In the genomic region with DNA sequence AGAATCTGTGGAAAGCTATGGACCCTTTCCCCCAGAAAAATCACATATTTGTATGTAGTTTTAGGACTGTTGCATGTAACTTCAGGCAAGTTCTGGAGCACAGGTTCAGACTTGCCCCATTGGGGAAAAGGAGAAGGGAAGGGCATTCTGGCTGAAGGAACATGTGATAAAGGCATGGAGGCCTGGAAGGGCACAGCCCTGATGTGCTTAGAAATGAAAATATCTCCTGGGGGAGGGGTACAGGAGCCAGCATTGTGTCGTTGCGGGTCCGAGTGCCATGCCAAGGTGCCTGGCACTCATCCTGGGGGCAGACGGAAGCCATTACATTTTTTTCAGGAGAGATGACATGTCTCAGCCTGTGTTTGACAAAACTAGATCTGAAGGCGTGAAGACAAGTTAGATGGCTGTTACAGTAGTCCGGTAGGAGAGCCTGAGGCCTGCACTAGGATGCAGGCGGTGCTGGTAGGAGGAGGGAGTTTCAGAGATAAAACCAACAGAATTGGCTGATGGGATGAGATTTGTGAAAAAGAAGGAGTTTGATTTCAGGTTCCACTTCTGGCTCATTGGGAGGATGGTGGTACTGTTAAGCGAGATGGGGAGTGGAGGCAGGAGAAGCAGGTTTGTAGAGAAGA, we compare ENCODE assay signal across 29 cellular contexts.
DNase-seq lines count a peak whose midpoint lies in the region; ATAC-seq and TF ChIP-seq lines count a peak whose summit lies in the region.
"Had no signal": no experiment of that assay in that cellular context is flagged by ENCODE, and none has a peak within 500 bp of the region (broad histone marks: within the 10 kb centered on the region; RNA-seq: fewer than 3 reads in every experiment).

No MANE protein-coding gene starts in this region.

- DNase-seq in HPDE6-E6E7 (ENCODE audit: extremely low spot score): peak; percentile 29
- no peak for DNase-seq in SJSA1 (ENCODE audit: low read depth in 1 of 2, low spot score in 2 of 2)
- peak; percentile 74 to 88 for DNase-seq in foreskin keratinocyte
- DNase-seq in naive thymus-derived CD8-positive, alpha-beta T cell: no peak
- no peak for DNase-seq in 8988T
- no peak for DNase-seq in NCI-H526 treated with DMSO at 0.1 percent for 48 hours (lab: John Stamatoyannopoulos, UW)
- DNase-seq: activated CD4-positive, alpha-beta T cell treated with anti-CD3 and anti-CD28 coated beads, Interleukin-2, amount 50 U/mL, for 4 hours; activated CD4-positive, CD25-positive, alpha-beta regulatory T cell; activated naive CD4-positive, alpha-beta T cell treated with anti-CD3 and anti-CD28 coated beads for 36 hours; adrenal gland; effector CD8-positive, alpha-beta T cell; GOT3; hippocampal formation; naive thymus-derived CD4-positive, alpha-beta T cell; NCI-H1048; NCI-H187; NCI-H2171; NCI-H510A; nucleus accumbens; SJCRH30; spleen; T-helper 1 cell had no signal

- peaks cover 0 to 6% (median under 1%) of the 10 kb centered on the region in 4 donors for H3K4me1 Mint-ChIP-seq in naive thymus-derived CD8-positive, alpha-beta T cell

- H3K27ac ChIP-seq in SJSA1: peak overlapping the region; percentile 85
- H3K27ac ChIP-seq in foreskin keratinocyte: peak overlapping the region; percentile 48
- H3K27ac ChIP-seq: C4-2B, esophagus muscularis mucosa, SJCRH30, spleen had no signal

- H3K27ac Mint-ChIP-seq in naive thymus-derived CD8-positive, alpha-beta T cell: no peak overlapping the region
- H3K27ac Mint-ChIP-seq: activated naive CD4-positive, alpha-beta T cell treated with anti-CD3 and anti-CD28 coated beads for 36 hours; mesothelial cell of epicardium; naive thymus-derived CD4-positive, alpha-beta T cell had no signal

- no peak overlapping the region for H3K4me2 ChIP-seq in skeletal muscle satellite cell (ENCODE audit: low read length)

- H3K36me3 ChIP-seq in SJSA1 (peaks cover 48% of the 10 kb centered on the region), skeletal muscle satellite cell (ENCODE audit: insufficient read depth, low read length) (peaks cover 20% of the 10 kb centered on the region)
- H3K36me3 ChIP-seq: adrenal gland, spleen had no signal

- peaks cover 4 to 38% (median 16%) of the 10 kb centered on the region in 5 donors for H3K27me3 Mint-ChIP-seq in naive thymus-derived CD8-positive, alpha-beta T cell
- H3K27me3 Mint-ChIP-seq: brain had no signal

- H3K4me3 Mint-ChIP-seq in naive thymus-derived CD8-positive, alpha-beta T cell: no peak overlapping the region
- H3K4me3 Mint-ChIP-seq: activated naive CD4-positive, alpha-beta T cell treated with anti-CD3 and anti-CD28 coated beads for 36 hours; brain; mesothelial cell of epicardium; naive thymus-derived CD4-positive, alpha-beta T cell had no signal

- no peak for TF ChIP-seq CTCF in foreskin keratinocyte (conservative IDR thresholded peaks at IDR 0.05)

- H3K9me3 ChIP-seq in SJSA1 (replicated peaks) (no peaks in the 10 kb centered on the region), skeletal muscle satellite cell (replicated peaks; ENCODE audit: low read length) (no peaks in the 10 kb centered on the region)
- H3K9me3 ChIP-seq: adrenal gland, esophagus muscularis mucosa, SJCRH30, spleen had no signal

- peaks cover 77% of the 10 kb centered on the region for H3K4me1 ChIP-seq in SJSA1 (replicated peaks)
- peaks cover 39% of the 10 kb centered on the region for H3K4me1 ChIP-seq in foreskin keratinocyte
- H3K4me1 ChIP-seq in skeletal muscle satellite cell (ENCODE audit: control insufficient read depth, insufficient read depth, low read length): peaks cover 85% of the 10 kb centered on the region

- ATAC-seq in foreskin keratinocyte (peak; percentile 67), HG02870 (IDR thresholded peaks at IDR 0.05; ENCODE audit: unreplicated experiment) (no peak)
- no peak for ATAC-seq in naive thymus-derived CD8-positive, alpha-beta T cell
- ATAC-seq: left lobe of liver; naive thymus-derived CD4-positive, alpha-beta T cell had no signal

- H3K27me3 ChIP-seq in SJSA1 (replicated peaks) (no peaks in the 10 kb centered on the region), foreskin keratinocyte (no peaks in the 10 kb centered on the region), skeletal muscle satellite cell (ENCODE audit: control insufficient read depth, insufficient read depth, low read length) (no peaks in the 10 kb centered on the region)
- H3K27me3 ChIP-seq: adrenal gland, esophagus muscularis mucosa, SJCRH30, spleen had no signal

- no peaks in the 10 kb centered on the region for H3K9me3 Mint-ChIP-seq in naive thymus-derived CD8-positive, alpha-beta T cell
- H3K9me3 Mint-ChIP-seq: activated naive CD4-positive, alpha-beta T cell treated with anti-CD3 and anti-CD28 coated beads for 36 hours; brain; mesothelial cell of epicardium had no signal

- H3K36me3 Mint-ChIP-seq in naive thymus-derived CD8-positive, alpha-beta T cell: no peaks in the 10 kb centered on the region
- H3K36me3 Mint-ChIP-seq: naive thymus-derived CD4-positive, alpha-beta T cell had no signal

- no peak overlapping the region for H3K4me3 ChIP-seq in SJSA1
- H3K4me3 ChIP-seq in skeletal muscle satellite cell (ENCODE audit: low read length): no peak overlapping the region
- H3K4me3 ChIP-seq: adrenal gland, esophagus muscularis mucosa, SJCRH30, spleen had no signal

- POLR2A ChIA-PET in naive thymus-derived CD8-positive, alpha-beta T cell (lab: Charles Lee): no interaction called here

- peak overlapping the region; percentile 55 for H3K9ac ChIP-seq in skeletal muscle satellite cell (ENCODE audit: low read depth, low read length)

Comparison
In these comparisons a context has a peak if more than half of its experiments do, and no peak if none do; other contexts are left out.
1. DNase-seq: peak in HPDE6-E6E7 (single experiment) and foreskin keratinocyte (2 of 2); none in SJSA1 (0 of 2), naive thymus-derived CD8-positive, alpha-beta T cell (0 of 10), 8988T (single experiment) and NCI-H526 treated with DMSO at 0.1 percent for 48 hours (single experiment).